In genomic region chr17:50426472-50426782, GRCh38 we compare ENCODE assay signal across 8 cellular contexts. TPM values are rescaled to one million over a fixed set of nuclear protein-coding genes. Genes with fewer than 3 reads are reported as not detected.
DNase-seq lines count a peak whose midpoint lies in the region; ATAC-seq, FAIRE-seq and TF ChIP-seq lines count a peak whose summit lies in the region.

No MANE protein-coding gene starts in this region.

- TF ChIP-seq RAD21 in SK-N-SH (IDR thresholded peaks at IDR 0.05; ENCODE audit: low read length) = no peak

- no peak overlapping the region for H3K27ac Mint-ChIP-seq in activated naive CD8-positive, alpha-beta T cell treated with anti-CD3 and anti-CD28 coated beads, Interleukin-2, amount 50 U/mL, for 24 hours

- H3K4me1 Mint-ChIP-seq in activated naive CD8-positive, alpha-beta T cell treated with anti-CD3 and anti-CD28 coated beads, Interleukin-2, amount 50 U/mL, for 24 hours = peaks cover 24% of the 10 kb centered on the region

- H3K9ac ChIP-seq in SK-N-SH (peak overlapping the region; percentile 79), keratinocyte (ENCODE audit: control insufficient read depth, extremely low read depth, insufficient read depth, low read length) (peak overlapping the region; percentile 84)

- H3K4me3 ChIP-seq in SK-N-SH (ENCODE audit: low read depth in 2 of 2, low read length in 1 of 2) (peak overlapping the region; percentile 69 to 71), keratinocyte (ENCODE audit: control insufficient read depth in 2 of 3, extremely low read depth in 1 of 3, insufficient read depth in 2 of 3, low read depth in 1 of 3, low read length in 3 of 3) (peak overlapping the region; percentile 67 to 85 (median 83)), suprapubic skin (peak overlapping the region; percentile 67)

- no peaks in the 10 kb centered on the region for H3K9me1 ChIP-seq in keratinocyte (ENCODE audit: control insufficient read depth, extremely low read depth, insufficient read depth, low read length)

- TF ChIP-seq CTCF in SK-N-SH (IDR thresholded peaks at IDR 0.05) (no peak), keratinocyte (optimal IDR thresholded peaks at IDR 0.05 in 1 of 3, IDR thresholded peaks at IDR 0.05 in 1 of 3, conservative IDR thresholded peaks at IDR 0.05 in 1 of 3; ENCODE audit: extremely low read depth in 1 of 3, insufficient read depth in 2 of 3, low read length in 3 of 3) (no peak), suprapubic skin (IDR thresholded peaks at IDR 0.05) (no peak)

- ATAC-seq in SK-N-SH treated with all-trans-retinoic acid at 6 μM for 48 hours = no peak
- ATAC-seq in activated naive CD8-positive, alpha-beta T cell treated with anti-CD3 and anti-CD28 coated beads, Interleukin-2, amount 50 U/mL, for 24 hours = no peak
- ATAC-seq in HG02678 (IDR thresholded peaks at IDR 0.05; ENCODE audit: unreplicated experiment) = no peak
- ATAC-seq in GM21423 (IDR thresholded peaks at IDR 0.05; ENCODE audit: unreplicated experiment) = no peak

- H3K79me2 ChIP-seq in SK-N-SH (ENCODE audit: insufficient read depth) = peaks cover 30% of the 10 kb centered on the region
- peaks cover 26% of the 10 kb centered on the region for H3K79me2 ChIP-seq in keratinocyte (ENCODE audit: control insufficient read depth, insufficient read depth, low read length)

- 10% methylated on average over 7 of the region's 7 CpGs for WGBS in SK-N-SH (ENCODE audit: low lambda C conversion rate)
- WGBS in suprapubic skin = 0% methylated on average over 3 of the region's 7 CpGs

- no peaks in the 10 kb centered on the region for H3K36me3 Mint-ChIP-seq in activated naive CD8-positive, alpha-beta T cell treated with anti-CD3 and anti-CD28 coated beads, Interleukin-2, amount 50 U/mL, for 24 hours (ENCODE audit: low read depth)

- POLR2A ChIA-PET in SK-N-SH (lab: Yijun Ruan, JAX) = interaction anchor here (1.5 kb wide), 1 partner anchor 29 kb away, joined by 7 read pairs; the partner anchor contains the start of gene LRRC59

- H3K4me1 ChIP-seq in SK-N-SH (ENCODE audit: control insufficient read depth in 1 of 2, insufficient read depth in 2 of 2, low read depth in 1 of 2, low read length in 1 of 2) = peaks cover 21 to 23% of the 10 kb centered on the region in 2 experiments; a peak in 3 of 4 replicates
- peaks cover 66% of the 10 kb centered on the region for H3K4me1 ChIP-seq in keratinocyte (ENCODE audit: control insufficient read depth, extremely low read depth, insufficient read depth, low read length)
- peaks cover 70% of the 10 kb centered on the region for H3K4me1 ChIP-seq in suprapubic skin

- TF ChIP-seq EP300 in SK-N-SH (IDR thresholded peaks at IDR 0.05; ENCODE audit: borderline replicate concordance in 1 of 2, low read depth in 1 of 2, low read length in 1 of 2) (no peak), suprapubic skin (IDR thresholded peaks at IDR 0.05) (no peak)

- H4K20me1 ChIP-seq in SK-N-SH (ENCODE audit: insufficient read depth) (no peaks in the 10 kb centered on the region), keratinocyte (ENCODE audit: control insufficient read depth, extremely low read depth, insufficient read depth, low read length) (no peaks in the 10 kb centered on the region)

- H3F3A ChIP-seq in SK-N-SH (replicated peaks; ENCODE audit: insufficient read depth) = peaks cover 36% of the 10 kb centered on the region

- peak overlapping the region; percentile 77 for H3K4me3 Mint-ChIP-seq in activated naive CD8-positive, alpha-beta T cell treated with anti-CD3 and anti-CD28 coated beads, Interleukin-2, amount 50 U/mL, for 24 hours

- no peaks in the 10 kb centered on the region for H3K9me2 ChIP-seq in SK-N-SH

- H2AFZ ChIP-seq in SK-N-SH (ENCODE audit: low read depth) (peak overlapping the region; percentile 71; the same call in 1 of the 2 replicates), keratinocyte (ENCODE audit: control insufficient read depth, low read length) (no peak overlapping the region)

- no peaks in the 10 kb centered on the region for H3K27me3 ChIP-seq in SK-N-SH (ENCODE audit: insufficient read depth)
- H3K27me3 ChIP-seq in keratinocyte (ENCODE audit: control insufficient read depth, extremely low read depth, insufficient read depth, low read length) = no peaks in the 10 kb centered on the region
- H3K27me3 ChIP-seq in suprapubic skin = no peaks in the 10 kb centered on the region

- H3K27ac ChIP-seq in SK-N-SH (ENCODE audit: low read depth in 2 of 2, low read length in 1 of 2) = peak overlapping the region; percentile 39 to 70
- peak overlapping the region; percentile 69 for H3K27ac ChIP-seq in keratinocyte (ENCODE audit: control insufficient read depth, insufficient read depth, low read length)
- peak overlapping the region; percentile 84 for H3K27ac ChIP-seq in suprapubic skin

- no peak for TF ChIP-seq POLR2A in suprapubic skin (IDR thresholded peaks at IDR 0.05)

- H3K9me3 ChIP-seq in SK-N-SH = no peaks in the 10 kb centered on the region
- H3K9me3 ChIP-seq in keratinocyte (ENCODE audit: control insufficient read depth, low read depth, low read length) = no peaks in the 10 kb centered on the region
- H3K9me3 ChIP-seq in suprapubic skin = no peaks in the 10 kb centered on the region

- no peaks in the 10 kb centered on the region for H3K9me3 Mint-ChIP-seq in activated naive CD8-positive, alpha-beta T cell treated with anti-CD3 and anti-CD28 coated beads, Interleukin-2, amount 50 U/mL, for 24 hours

- FAIRE-seq in keratinocyte (lab: Jason Lieb, UNC) = no peak

- H3K4me2 ChIP-seq in SK-N-SH (peak overlapping the region; percentile 94), keratinocyte (ENCODE audit: control insufficient read depth, extremely low read depth, insufficient read depth, low read depth, low read length) (peak overlapping the region; percentile 100)

- no peaks in the 10 kb centered on the region for H3K27me3 Mint-ChIP-seq in activated naive CD8-positive, alpha-beta T cell treated with anti-CD3 and anti-CD28 coated beads, Interleukin-2, amount 50 U/mL, for 24 hours

- dilution Hi-C loops in keratinocyte (cut with MboI; ENCODE audit: extremely low pct_ligation_motif_present, low sequenced_read_pairs) = no loop called here

- CTCF ChIA-PET in SK-N-SH (lab: Yijun Ruan, JAX) = interaction anchor here (0.7 to 3.4 kb wide), 6 partner anchors 8 to 75 kb away, joined by 3 to 18 read pairs (median 8); partner anchors contain the start of genes LRRC59 and RSAD1

- H3K36me3 ChIP-seq in SK-N-SH (replicated peaks in 1 of 2; ENCODE audit: control insufficient read depth in 1 of 2, insufficient read depth in 2 of 2, low read length in 1 of 2) (no peaks in the 10 kb centered on the region), keratinocyte (ENCODE audit: control insufficient read depth in 2 of 2, extremely low read depth in 1 of 2, insufficient read depth in 2 of 2, low read length in 2 of 2) (peaks cover 0 to 2% of the 10 kb centered on the region in 2 experiments), suprapubic skin (no peaks in the 10 kb centered on the region)

- DNase-seq in SK-N-SH = no peak
- no peak for DNase-seq in activated naive CD8-positive, alpha-beta T cell treated with anti-CD3 and anti-CD28 coated beads, Interleukin-2, amount 50 U/mL, for 24 hours
- DNase-seq in keratinocyte (ENCODE audit: low read depth, low spot score) = no peak
- DNase-seq in suprapubic skin (ENCODE audit: low spot score in 2 of 2) = no peak
- DNase-seq in stimulated activated CD8-positive, alpha-beta memory T cell treated with anti-CD3 and anti-CD28 coated beads, Interleukin-4, amount 100 ng/mL, for 48 hours = no peak

RNA-seq across cellular contexts. Expression of gene ACSF2, which starts 0.4 kb away (rescaled TPM):
- polyA plus RNA-seq in SK-N-SH (2012; rRNA removed) (46.6 and 49.5 TPM in 2 replicates), keratinocyte (57.6 to 102 TPM (median 71.9 TPM) in 3 replicates)
- polyA plus RNA-seq in SK-N-SH (2012; cell fraction: cytosol; rRNA removed) = 34.6 and 41.5 TPM in 2 replicates
- polyA plus RNA-seq in SK-N-SH (2012; cell fraction: nucleus; rRNA removed) = 128 and 151 TPM in 2 replicates
- polyA plus RNA-seq in keratinocyte (2011; ENCODE audit: low read depth) = 101 TPM
- polyA plus RNA-seq in keratinocyte (2011; cell fraction: cytosol; rRNA removed) = 44.9 and 50.9 TPM in 2 replicates
- polyA plus RNA-seq in keratinocyte (2011; cell fraction: nucleus; rRNA removed) = 241 and 303 TPM in 2 replicates
- 46.5 and 47.5 TPM in 2 replicates for polyA plus RNA-seq in keratinocyte (2012; ENCODE audit: low replicate concordance)
- 92.0 to 164 TPM (median 110 TPM) in 3 replicates for polyA minus RNA-seq in keratinocyte
- polyA minus RNA-seq in keratinocyte (2011; cell fraction: cytosol; rRNA and poly(A)+ RNA removed) = 35.7 TPM
- polyA minus RNA-seq in keratinocyte (2011; cell fraction: nucleus; rRNA and poly(A)+ RNA removed) = 93.2 and 125 TPM in 2 replicates
- total RNA-seq in suprapubic skin = 100 to 1,000 TPM in 1 of 4 donors, 10 to 100 TPM in 3; 61.2 to 164 (median 69.8) TPM

RNA-seq across cellular contexts. Expression of gene LRRC59, which starts 29.1 kb away (rescaled TPM):
- 122 and 137 TPM in 2 replicates for polyA plus RNA-seq in SK-N-SH (2012; rRNA removed)
- polyA plus RNA-seq in SK-N-SH (2012; cell fraction: cytosol; rRNA removed) = 127 and 134 TPM in 2 replicates
- 62.7 and 94.9 TPM in 2 replicates for polyA plus RNA-seq in SK-N-SH (2012; cell fraction: nucleus; rRNA removed)
- polyA plus RNA-seq in keratinocyte = 90.4 to 162 TPM (median 152 TPM) in 3 replicates
- 25.2 TPM for polyA plus RNA-seq in keratinocyte (2011; ENCODE audit: low read depth)
- polyA plus RNA-seq in keratinocyte (2011; cell fraction: cytosol; rRNA removed) = 134 and 193 TPM in 2 replicates
- polyA plus RNA-seq in keratinocyte (2011; cell fraction: nucleus; rRNA removed) = 99.4 and 102 TPM in 2 replicates
- polyA plus RNA-seq in keratinocyte (2012; ENCODE audit: low replicate concordance) = 52.5 and 197 TPM in 2 replicates
- 122 to 199 TPM (median 164 TPM) in 3 replicates for polyA minus RNA-seq in keratinocyte
- 102 TPM for polyA minus RNA-seq in keratinocyte (2011; cell fraction: cytosol; rRNA and poly(A)+ RNA removed)
- 38.3 and 62.2 TPM in 2 replicates for polyA minus RNA-seq in keratinocyte (2011; cell fraction: nucleus; rRNA and poly(A)+ RNA removed)
- total RNA-seq in suprapubic skin = 10 to 100 TPM; 16.5 to 58.0 (median 39.0) TPM

RNA-seq across cellular contexts. Expression of gene CHAD, which starts 42.3 kb away (rescaled TPM):
- not detected in 2 replicates for polyA plus RNA-seq in SK-N-SH (2012; rRNA removed)
- not detected in 2 replicates for polyA plus RNA-seq in SK-N-SH (2012; cell fraction: cytosol; rRNA removed)
- polyA plus RNA-seq in SK-N-SH (2012; cell fraction: nucleus; rRNA removed) = 0.04 TPM in 1 of 2 replicates, not detected in the other
- polyA plus RNA-seq in keratinocyte = not detected in 3 replicates
- polyA plus RNA-seq in keratinocyte (2011; ENCODE audit: low read depth) = not detected
- not detected in 2 replicates for polyA plus RNA-seq in keratinocyte (2011; cell fraction: cytosol; rRNA removed)
- not detected in 2 replicates for polyA plus RNA-seq in keratinocyte (2011; cell fraction: nucleus; rRNA removed)
- polyA plus RNA-seq in keratinocyte (2012; ENCODE audit: low replicate concordance) = 0.48 and 0.80 TPM in 2 replicates
- polyA minus RNA-seq in keratinocyte = not detected in 3 replicates
- not detected for polyA minus RNA-seq in keratinocyte (2011; cell fraction: cytosol; rRNA and poly(A)+ RNA removed)
- polyA minus RNA-seq in keratinocyte (2011; cell fraction: nucleus; rRNA and poly(A)+ RNA removed) = not detected in 2 replicates
- total RNA-seq in suprapubic skin = 10 to 100 TPM in 1 of 4 donors, 1 to 10 TPM in 3; 4.5 to 15.4 (median 7.2) TPM

RNA-seq across cellular contexts. Expression of gene RSAD1, which starts 52.2 kb away (rescaled TPM):
- polyA plus RNA-seq in SK-N-SH (2012; rRNA removed) (44.7 and 58.9 TPM in 2 replicates), keratinocyte (25.5 to 28.5 TPM (median 28.2 TPM) in 3 replicates)
- 27.0 and 35.4 TPM in 2 replicates for polyA plus RNA-seq in SK-N-SH (2012; cell fraction: cytosol; rRNA removed)
- 171 and 180 TPM in 2 replicates for polyA plus RNA-seq in SK-N-SH (2012; cell fraction: nucleus; rRNA removed)
- 11.0 TPM for polyA plus RNA-seq in keratinocyte (2011; ENCODE audit: low read depth)
- 14.4 and 15.4 TPM in 2 replicates for polyA plus RNA-seq in keratinocyte (2011; cell fraction: cytosol; rRNA removed)
- polyA plus RNA-seq in keratinocyte (2011; cell fraction: nucleus; rRNA removed) = 58.5 and 61.1 TPM in 2 replicates
- 20.2 and 28.1 TPM in 2 replicates for polyA plus RNA-seq in keratinocyte (2012; ENCODE audit: low replicate concordance)
- polyA minus RNA-seq in keratinocyte = 15.0 to 22.0 TPM (median 20.6 TPM) in 3 replicates
- 16.1 TPM for polyA minus RNA-seq in keratinocyte (2011; cell fraction: cytosol; rRNA and poly(A)+ RNA removed)
- 22.8 and 23.6 TPM in 2 replicates for polyA minus RNA-seq in keratinocyte (2011; cell fraction: nucleus; rRNA and poly(A)+ RNA removed)
- total RNA-seq in suprapubic skin = 10 to 100 TPM; 27.3 to 41.3 (median 30.1) TPM

RNA-seq across cellular contexts. Expression of gene EME1, which starts 53.4 kb away (rescaled TPM):
- 16.9 and 21.5 TPM in 2 replicates for polyA plus RNA-seq in SK-N-SH (2012; rRNA removed)
- polyA plus RNA-seq in SK-N-SH (2012; cell fraction: cytosol; rRNA removed) = 7.3 and 9.0 TPM in 2 replicates
- polyA plus RNA-seq in SK-N-SH (2012; cell fraction: nucleus; rRNA removed) = 72.2 and 106 TPM in 2 replicates
- polyA plus RNA-seq in keratinocyte = 1.6 to 5.6 TPM (median 4.7 TPM) in 3 replicates
- not detected for polyA plus RNA-seq in keratinocyte (2011; ENCODE audit: low read depth)
- polyA plus RNA-seq in keratinocyte (2011; cell fraction: cytosol; rRNA removed) = 1.1 and 1.2 TPM in 2 replicates
- polyA plus RNA-seq in keratinocyte (2011; cell fraction: nucleus; rRNA removed) = 7.0 and 7.7 TPM in 2 replicates
- 0.31 and 3.6 TPM in 2 replicates for polyA plus RNA-seq in keratinocyte (2012; ENCODE audit: low replicate concordance)
- 1.1 to 4.0 TPM (median 1.4 TPM) in 3 replicates for polyA minus RNA-seq in keratinocyte
- polyA minus RNA-seq in keratinocyte (2011; cell fraction: cytosol; rRNA and poly(A)+ RNA removed) = not detected
- polyA minus RNA-seq in keratinocyte (2011; cell fraction: nucleus; rRNA and poly(A)+ RNA removed) = 0.32 and 3.1 TPM in 2 replicates
- 1 to 10 TPM in 2 of 4 donors, under 1 TPM in 2; 0.39 to 2.5 (median 0.98) TPM for total RNA-seq in suprapubic skin
